In genomic region chr19:32475393-32475792, GRCh38 we compare ENCODE assay signal across 9 cellular contexts.
"Had no signal": no experiment of that assay in that cellular context is flagged by ENCODE, and none has a peak within 500 bp of the region (broad histone marks: within the 10 kb centered on the region; RNA-seq: fewer than 3 reads in every experiment).

No MANE protein-coding gene starts in this region.

- H3K9me3 Mint-ChIP-seq: HFFc6, IgD-negative memory B cell had no signal

- H3K9ac ChIP-seq: GM23248 had no signal

- H3K27ac ChIP-seq: GM23248 had no signal

- H3K4me1 Mint-ChIP-seq: IgD-negative memory B cell had no signal

- ATAC-seq: HCT116, HepG2 had no signal

- H3K4me3 Mint-ChIP-seq: HFFc6, IgD-negative memory B cell had no signal

- DNase-seq: GM23248, GOT3, H7, HFFc6 had no signal

- H3K27ac Mint-ChIP-seq: HFFc6, IgD-negative memory B cell had no signal

- H3K4me3 ChIP-seq: GM23248, HAP-1 had no signal

- FAIRE-seq: HepG2, HTR-8/SVneo had no signal

- H3K27me3 Mint-ChIP-seq: IgD-negative memory B cell had no signal

- H3K9me3 ChIP-seq: HAP-1 had no signal
